In the genomic region with DNA sequence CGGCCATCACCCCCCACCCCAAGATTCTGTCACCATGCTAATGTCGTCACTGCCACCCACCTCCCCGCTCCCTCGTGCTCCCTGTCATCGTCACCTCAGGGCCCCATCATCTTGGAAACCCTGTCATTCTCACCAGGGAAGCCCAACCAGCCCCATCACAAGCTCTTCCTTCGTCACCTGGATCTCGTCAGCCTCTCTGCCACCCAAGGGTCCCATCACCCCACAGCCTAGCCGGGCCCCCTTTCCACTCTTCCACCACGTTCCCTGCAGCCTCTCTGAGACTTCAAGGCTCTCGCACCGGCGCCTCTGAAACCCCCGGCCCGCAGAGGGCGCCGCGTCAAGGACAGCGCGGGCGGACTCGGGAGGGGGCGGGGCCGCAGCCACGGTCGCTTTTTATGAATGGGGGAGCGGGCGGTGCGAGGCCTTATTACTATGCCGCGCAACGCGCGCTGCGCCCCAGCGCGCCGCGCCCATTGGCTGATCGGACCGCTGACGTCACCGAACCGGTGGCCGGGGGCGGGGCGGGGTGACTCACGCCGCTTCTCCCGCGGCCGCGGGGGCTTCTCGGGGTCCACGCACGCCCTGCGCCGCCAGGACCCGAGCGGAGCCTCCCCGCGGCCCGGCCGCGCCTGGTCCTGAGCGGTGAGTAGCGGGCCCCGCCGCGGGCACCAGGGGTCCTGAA, we compare ENCODE assay signal across 8 cellular contexts. TPM values are rescaled to one million over a fixed set of nuclear protein-coding genes. Genes with fewer than 3 reads are reported as not detected.
DNase-seq lines count a peak whose midpoint lies in the region; ATAC-seq, FAIRE-seq and TF ChIP-seq lines count a peak whose summit lies in the region.

Gene GPR3 (plus strand): TSS at position 527 of the 682 bp plus-strand sequence. CDS start 1,177 bp downstream, outside the sequence.

- no peaks in the 10 kb centered on the region for H3K27me3 ChIP-seq in right atrium auricular region

- H3K36me3 ChIP-seq in right atrium auricular region: no peaks in the 10 kb centered on the region

- peak within 1 kb of the TSS; percentile 56 to 70 for H3K4me3 ChIP-seq in right atrium auricular region

- DNase-seq in NCI-H1436 treated with DMSO at 0.1 percent for 48 hours (lab: John Stamatoyannopoulos, UW) (peak; percentile 64), T-helper 17 cell (peak; percentile 85 to 95 (median 95)), right atrium auricular region (ENCODE audit: low spot score) (peak; percentile 95), putamen (ENCODE audit: low spot score) (peak; percentile 82), urothelium cell line (ENCODE audit: low spot score) (peak; percentile 97)

- ATAC-seq in HG02798 (IDR thresholded peaks at IDR 0.05; ENCODE audit: poor library complexity, unreplicated experiment) (peak; percentile 84), T-helper 17 cell (peak; percentile 93)

- H3K9me3 ChIP-seq in T-helper 17 cell (ENCODE audit: control insufficient read depth, low read length, poor library complexity, severe bottlenecking) (no peaks in the 10 kb centered on the region), right atrium auricular region (no peaks in the 10 kb centered on the region)

- H3K36me3 Mint-ChIP-seq in T-helper 17 cell (ENCODE audit: low read depth): no peaks in the 10 kb centered on the region

- TF ChIP-seq CTCF in GM12872 (IDR thresholded peaks at IDR 0.05; ENCODE audit: insufficient read depth, low read depth, low read length): peak; percentile 48
- TF ChIP-seq CTCF in right atrium auricular region (IDR thresholded peaks at IDR 0.05): peak; percentile 35 to 78

- H3K27ac Mint-ChIP-seq in T-helper 17 cell: peak within 1 kb of the TSS; percentile 90

- FAIRE-seq in urothelium cell line (lab: Jason Lieb, UNC): no peak

- H3K27ac ChIP-seq in angular gyrus (ENCODE audit: low read depth, low read length) (peak within 1 kb of the TSS; percentile 89), right atrium auricular region (peak within 1 kb of the TSS; percentile 88 to 92)

- peaks cover 21% of the 10 kb centered on the region for H3K4me1 Mint-ChIP-seq in T-helper 17 cell

- H3K27me3 Mint-ChIP-seq in T-helper 17 cell: no peaks in the 10 kb centered on the region

- peaks cover 0 to 42% of the 10 kb centered on the region in 2 donors for H3K4me1 ChIP-seq in right atrium auricular region

- H3K4me3 Mint-ChIP-seq in T-helper 17 cell: peak within 1 kb of the TSS; percentile 92

RNA-seq across cellular contexts. Expression of gene GPR3, which starts in this region (rescaled TPM):
- under 1 TPM in 1 of 2 donors, not detected in 1; 0.30 TPM for total RNA-seq in T-helper 17 cell
- 1 to 10 TPM; 2.9 to 4.4 TPM for total RNA-seq in right atrium auricular region

Comparison
In these comparisons a context has a peak if more than half of its experiments do, and no peak if none do; other contexts are left out.
1. Peak in every context shown above with its lines: DNase-seq, ATAC-seq, H3K4me3 ChIP-seq and H3K27ac ChIP-seq.
2. Peak in DNase-seq and ATAC-seq in T-helper 17 cell; RNA of the gene not detected or under 1 TPM.